Comparison of ENCODE assay signal across 16 cellular contexts in the genomic region with DNA sequence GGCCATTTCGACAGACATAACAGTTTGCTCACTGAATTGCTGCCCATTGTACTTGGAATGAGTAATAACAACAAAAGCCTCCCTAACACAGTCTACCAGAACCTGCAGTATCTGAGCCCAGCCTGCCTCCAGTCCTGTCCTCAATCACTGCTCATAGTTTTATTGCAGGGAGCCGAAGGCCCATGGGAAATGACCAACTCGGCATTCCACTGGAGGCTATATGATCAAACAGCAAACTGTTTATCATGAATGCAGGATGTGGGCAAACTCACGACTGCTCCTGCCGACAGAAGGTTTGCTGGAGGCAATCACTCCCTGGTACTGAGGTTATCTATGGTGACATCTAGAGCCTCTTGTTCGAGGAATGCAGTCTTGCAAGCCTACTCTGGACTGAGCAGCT. TPM values are rescaled to one million over a fixed set of nuclear protein-coding genes. Genes with fewer than 3 reads are reported as not detected.
DNase-seq lines count a peak whose midpoint lies in the region; ATAC-seq and TF ChIP-seq lines count a peak whose summit lies in the region.
"Had no signal": no experiment of that assay in that cellular context is flagged by ENCODE, and none has a peak within 500 bp of the region (broad histone marks: within the 10 kb centered on the region; RNA-seq: fewer than 3 reads in every experiment).

No MANE protein-coding gene starts in this region.

- H3K27ac ChIP-seq in RWPE2 (ENCODE audit: poor library complexity, severe bottlenecking), result no peak overlapping the region
- H3K27ac ChIP-seq: neural progenitor cell had no signal

- no peak for TF ChIP-seq CTCF in RWPE2 (IDR thresholded peaks at IDR 0.05; ENCODE audit: poor library complexity, severe bottlenecking)
- no peak for TF ChIP-seq CTCF in epithelial cell of esophagus (IDR thresholded peaks at IDR 0.05; ENCODE audit: insufficient read depth, low read depth, low read length, missing control alignments)
- TF ChIP-seq CTCF in neural crest cell (conservative IDR thresholded peaks at IDR 0.05), result no peak

- no peak overlapping the region for H3K4me3 Mint-ChIP-seq in neural crest cell
- H3K4me3 Mint-ChIP-seq: activated naive CD4-positive, alpha-beta T cell treated with anti-CD3 and anti-CD28 coated beads for 36 hours; neural progenitor cell had no signal

- H3K4me1 Mint-ChIP-seq in neural crest cell, result peaks cover 26% of the 10 kb centered on the region

- DNase-seq in ELF-1 (ENCODE audit: low read depth, low spot score) (peak; percentile 87), RWPE2 (ENCODE audit: low spot score) (no peak), epithelial cell of esophagus (ENCODE audit: low read depth) (peak; percentile 63), neural crest cell (ENCODE audit: low read depth, low spot score) (no peak), GDM1 (lab: John Stamatoyannopoulos, UW) (no peak), NAMALWA (ENCODE audit: low spot score) (no peak), HEK293T (ENCODE audit: extremely low spot score) (no peak)
- DNase-seq: activated CD8-positive, alpha-beta memory T cell treated with anti-CD3 and anti-CD28 coated beads, Interleukin-2, amount 50 U/mL, for 48 hours; activated naive CD4-positive, alpha-beta T cell treated with anti-CD3 and anti-CD28 coated beads for 36 hours; MM.1S; NCI-H2081; NCI-H526 treated with DMSO at 0.1 percent for 48 hours; T-helper 1 cell had no signal

- CTCF ChIA-PET in HEK293T (lab: Yijun Ruan, JAX), result no interaction called here

- H3K27me3 ChIP-seq in RWPE2 (ENCODE audit: insufficient read depth, poor library complexity, severe bottlenecking), result no peaks in the 10 kb centered on the region
- H3K27me3 ChIP-seq: neural progenitor cell, Peyer's patch had no signal

- peaks cover 3% of the 10 kb centered on the region for H3K9me3 ChIP-seq in RWPE2 (ENCODE audit: severe bottlenecking)
- H3K9me3 ChIP-seq: Peyer's patch had no signal

- POLR2A ChIA-PET in HEK293T (lab: Yijun Ruan, JAX), result no interaction called here

- no peaks in the 10 kb centered on the region for H3K27me3 Mint-ChIP-seq in neural crest cell (ENCODE audit: low read depth)

- H3K4me3 ChIP-seq in RWPE2 (ENCODE audit: severe bottlenecking) (no peak overlapping the region), epithelial cell of esophagus (ENCODE audit: low read length) (no peak overlapping the region)
- H3K4me3 ChIP-seq: neural progenitor cell, Peyer's patch had no signal

- no peaks in the 10 kb centered on the region for H3K36me3 ChIP-seq in RWPE2 (ENCODE audit: low read depth)
- H3K36me3 ChIP-seq: neural progenitor cell, Peyer's patch had no signal

- peak; percentile 50; the same call in 2 of the 3 replicates for ATAC-seq in RWPE2 (ENCODE audit: low read depth)
- no peak for ATAC-seq in GM21529 (IDR thresholded peaks at IDR 0.05; ENCODE audit: unreplicated experiment)

- peaks cover 13% of the 10 kb centered on the region for H3K4me1 ChIP-seq in RWPE2 (ENCODE audit: insufficient read depth, poor library complexity, severe bottlenecking)

- H3K36me3 Mint-ChIP-seq in neural crest cell (ENCODE audit: low read depth), result peaks cover 11% of the 10 kb centered on the region
- H3K36me3 Mint-ChIP-seq: neural progenitor cell had no signal

- peak overlapping the region; percentile 93 for H3K27ac Mint-ChIP-seq in neural crest cell (ENCODE audit: unreplicated experiment)
- H3K27ac Mint-ChIP-seq: activated naive CD4-positive, alpha-beta T cell treated with anti-CD3 and anti-CD28 coated beads for 36 hours; neural progenitor cell had no signal

- peaks cover 18% of the 10 kb centered on the region for H3K9me3 Mint-ChIP-seq in neural crest cell

TF ChIP-seq in HEK293T, 16 proteins besides CTCF, POLR2A, EP300 and RAD21:
- TF ChIP-seq TARDBP (IDR thresholded peaks at IDR 0.05) (no peak), SUZ12 (IDR thresholded peaks at IDR 0.05) (no peak), HDGF (IDR thresholded peaks at IDR 0.05; ENCODE audit: borderline replicate concordance) (no peak), NFRKB (IDR thresholded peaks at IDR 0.05) (no peak), CTBP1 (IDR thresholded peaks at IDR 0.05; ENCODE audit: borderline replicate concordance) (no peak), ELF4 (IDR thresholded peaks at IDR 0.05) (no peak), FOXM1 (IDR thresholded peaks at IDR 0.05; ENCODE audit: borderline replicate concordance) (no peak), BHLHE40 (IDR thresholded peaks at IDR 0.05; ENCODE audit: borderline replicate concordance) (no peak), LEF1 (IDR thresholded peaks at IDR 0.05; ENCODE audit: borderline replicate concordance) (no peak), SP1 (IDR thresholded peaks at IDR 0.05) (no peak), ARNT (IDR thresholded peaks at IDR 0.05) (no peak), FOXA1 (IDR thresholded peaks at IDR 0.05) (no peak), FOXK2 (IDR thresholded peaks at IDR 0.05) (no peak), L3MBTL2 (conservative IDR thresholded peaks at IDR 0.05) (no peak)
- TF ChIP-seq, protein P1, sequence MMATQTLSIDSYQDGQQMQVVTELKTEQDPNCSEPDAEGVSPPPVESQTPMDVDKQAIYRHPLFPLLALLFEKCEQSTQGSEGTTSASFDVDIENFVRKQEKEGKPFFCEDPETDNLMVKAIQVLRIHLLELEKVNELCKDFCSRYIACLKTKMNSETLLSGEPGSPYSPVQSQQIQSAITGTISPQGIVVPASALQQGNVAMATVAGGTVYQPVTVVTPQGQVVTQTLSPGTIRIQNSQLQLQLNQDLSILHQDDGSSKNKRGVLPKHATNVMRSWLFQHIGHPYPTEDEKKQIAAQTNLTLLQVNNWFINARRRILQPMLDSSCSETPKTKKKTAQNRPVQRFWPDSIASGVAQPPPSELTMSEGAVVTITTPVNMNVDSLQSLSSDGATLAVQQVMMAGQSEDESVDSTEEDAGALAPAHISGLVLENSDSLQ (IDR thresholded peaks at IDR 0.05), result no peak

RNA-seq across cellular contexts. Expression of gene LSM3, which starts 46.3 kb away (rescaled TPM):
- total RNA-seq in neural crest cell, result 18.3 and 19.1 TPM in 2 replicates

RNA-seq across cellular contexts. Expression of gene XPC, which starts 46.5 kb away (rescaled TPM):
- 37.3 and 41.6 TPM in 2 replicates for total RNA-seq in neural crest cell

Comparison
In these comparisons a context has a peak if more than half of its experiments do, and no peak if none do; other contexts are left out.
1. DNase-seq: peak in ELF-1 (single experiment) and epithelial cell of esophagus (single experiment); none in RWPE2 (single experiment), neural crest cell (single experiment), GDM1 (single experiment), NAMALWA (single experiment) and HEK293T (single experiment).